11 cellular contexts compared by ENCODE assay signal in the genomic region with DNA sequence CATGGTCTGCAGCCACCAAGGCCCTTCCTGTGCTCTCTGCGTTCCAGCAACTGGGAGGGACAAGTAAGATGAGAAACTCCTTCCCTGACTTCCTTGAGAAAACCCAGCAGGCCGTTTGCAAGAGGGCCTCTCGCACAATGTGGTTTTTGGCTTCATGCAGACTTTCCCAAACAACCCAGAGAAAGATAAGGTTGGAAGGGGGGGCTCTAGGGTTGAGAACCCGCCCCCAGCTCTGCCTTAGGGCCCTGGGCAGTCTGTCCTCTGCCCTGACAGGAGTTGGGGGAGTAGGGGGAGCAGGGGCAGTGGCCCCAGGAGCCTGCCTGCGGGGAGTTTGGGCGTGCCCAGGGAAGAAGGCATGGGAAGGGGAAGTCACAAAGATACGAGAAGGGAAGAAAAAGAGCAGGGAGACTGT.
A peak's percentile ranks its signal among the peaks of the same experiment; 100 is the strongest.
DNase-seq lines count a peak whose midpoint lies in the region; ATAC-seq and TF ChIP-seq lines count a peak whose summit lies in the region.
"Had no signal": no experiment of that assay in that cellular context is flagged by ENCODE, and none has a peak within 500 bp of the region (broad histone marks: within the 10 kb centered on the region; RNA-seq: fewer than 3 reads in every experiment).

No MANE protein-coding gene starts in this region.

- WGBS in hepatocyte (ENCODE audit: low lambda C conversion rate, missing lambda C conversion rate) = 36% methylated on average over 7 of the region's 7 CpGs

- peaks cover 9% of the 10 kb centered on the region for H3K27me3 Mint-ChIP-seq in brain
- H3K27me3 Mint-ChIP-seq in HFFc6 (ENCODE audit: insufficient read depth) = peaks cover 4% of the 10 kb centered on the region
- H3K27me3 Mint-ChIP-seq: B cell had no signal

- TF ChIP-seq CTCF in HEK293 (tag by site-specific recombination; IDR thresholded peaks at IDR 0.05) (no peak), brain (conservative IDR thresholded peaks at IDR 0.05) (no peak), hepatocyte (IDR thresholded peaks at IDR 0.05; ENCODE audit: poor library complexity) (no peak), HFFc6 (IDR thresholded peaks at IDR 0.05) (no peak)

- H3K9me3 ChIP-seq in HEK293 (ENCODE audit: control insufficient read depth, insufficient read depth, low read depth, low read length) (no peaks in the 10 kb centered on the region), hepatocyte (ENCODE audit: low read depth) (no peaks in the 10 kb centered on the region)

- DNase-seq in hepatocyte (ENCODE audit: low spot score) (no peak), sciatic nerve (ENCODE audit: low spot score) (no peak), HFFc6 (no peak)
- DNase-seq: NCI-H1694, occipital lobe had no signal

- H3K4me2 ChIP-seq in hepatocyte = peak overlapping the region; percentile 56

- no peaks in the 10 kb centered on the region for H3K79me2 ChIP-seq in hepatocyte

- no peaks in the 10 kb centered on the region for H4K20me1 ChIP-seq in hepatocyte (ENCODE audit: insufficient read depth, poor library complexity, severe bottlenecking)

- H3K27ac ChIP-seq in HEK293 (ENCODE audit: extremely low read depth, low read depth, low read length) (peak overlapping the region; percentile 37), hepatocyte (peak overlapping the region; percentile 90)

- H3K36me3 ChIP-seq in HEK293 (ENCODE audit: control insufficient read depth in 2 of 2, insufficient read depth in 1 of 2, low read length in 2 of 2) = no peaks in the 10 kb centered on the region; a peak in 1 of 3 replicates
- no peaks in the 10 kb centered on the region for H3K36me3 ChIP-seq in hepatocyte (replicated peaks; ENCODE audit: insufficient read depth, low read depth)

- H3K9me3 Mint-ChIP-seq in brain (no peaks in the 10 kb centered on the region), HFFc6 (no peaks in the 10 kb centered on the region; the same call in 1 of the 2 replicates)

- no peak overlapping the region for H3K4me3 Mint-ChIP-seq in brain
- no peak overlapping the region for H3K4me3 Mint-ChIP-seq in HFFc6
- H3K4me3 Mint-ChIP-seq: B cell had no signal

- peak overlapping the region in 3 of 5 experiments; percentile 60 to 96 (median 92) for H3K27ac Mint-ChIP-seq in brain
- H3K27ac Mint-ChIP-seq in HFFc6 = no peak overlapping the region
- H3K27ac Mint-ChIP-seq: B cell had no signal

- no peaks in the 10 kb centered on the region for H3K27me3 ChIP-seq in hepatocyte

- H3K4me1 Mint-ChIP-seq in brain (peaks cover 58% of the 10 kb centered on the region), HFFc6 (ENCODE audit: low read depth) (peaks cover 50% of the 10 kb centered on the region)

- no peak overlapping the region for H3K4me3 ChIP-seq in HEK293 (ENCODE audit: low read depth, low read length)
- no peak overlapping the region for H3K4me3 ChIP-seq in hepatocyte

- peaks cover 4% of the 10 kb centered on the region; the same call in 1 of the 2 replicates for H3K4me1 ChIP-seq in HEK293 (ENCODE audit: control insufficient read depth, insufficient read depth, low read length)
- H3K4me1 ChIP-seq in hepatocyte (ENCODE audit: insufficient read depth) = peaks cover 45% of the 10 kb centered on the region

- peak; percentile 29 for ATAC-seq in sciatic nerve
- ATAC-seq in HG02798 (IDR thresholded peaks at IDR 0.05; ENCODE audit: poor library complexity, unreplicated experiment) = no peak
- no peak for ATAC-seq in HG02938 (IDR thresholded peaks at IDR 0.05; ENCODE audit: unreplicated experiment)
- ATAC-seq in GM18502 (IDR thresholded peaks at IDR 0.05; ENCODE audit: poor library complexity, unreplicated experiment) = no peak

- intact Hi-C loops in sciatic nerve (cut with DNase I) = no loop called here

- peak overlapping the region; percentile 42 for H2AFZ ChIP-seq in hepatocyte

- H3K9me2 ChIP-seq in hepatocyte (replicated peaks; ENCODE audit: insufficient read depth) = no peaks in the 10 kb centered on the region

- POLR2A ChIA-PET in HEK293 (lab: Yijun Ruan, JAX) = no interaction called here

- CTCF ChIA-PET in HEK293 (lab: Yijun Ruan, JAX) = no interaction called here

- peaks cover 51% of the 10 kb centered on the region for H3K36me3 Mint-ChIP-seq in brain
- H3K36me3 Mint-ChIP-seq in HFFc6 (ENCODE audit: low read depth) = peaks cover 42% of the 10 kb centered on the region

TF ChIP-seq in HEK293, 187 proteins besides CTCF, POLR2A, EP300 and RAD21:
- TF ChIP-seq ZNF274 (IDR thresholded peaks at IDR 0.05; ENCODE audit: low read length) (no peak), ZNF274 (tag by site-specific recombination; IDR thresholded peaks at IDR 0.05; ENCODE audit: borderline replicate concordance) (no peak), PBX3 (CRISPR knock-in tag; IDR thresholded peaks at IDR 0.05) (no peak), ZNF544 (tag by site-specific recombination; IDR thresholded peaks at IDR 0.05) (no peak), ZEB2 (tag by site-specific recombination; IDR thresholded peaks at IDR 0.05) (no peak), ZIC2 (tag by site-specific recombination; IDR thresholded peaks at IDR 0.05) (peak; percentile 82)
